10 cellular contexts compared by ENCODE assay signal in genomic region chr11:61075891-61076290, GRCh38. TPM values are rescaled to one million over a fixed set of nuclear protein-coding genes. Genes with fewer than 3 reads are reported as not detected.
A peak's percentile ranks its signal among the peaks of the same experiment; 100 is the strongest.
DNase-seq lines count a peak whose midpoint lies in the region; ATAC-seq, FAIRE-seq and TF ChIP-seq lines count a peak whose summit lies in the region.
"Had no signal": no experiment of that assay in that cellular context is flagged by ENCODE, and none has a peak within 500 bp of the region (broad histone marks: within the 10 kb centered on the region; RNA-seq: fewer than 3 reads in every experiment).

No MANE protein-coding gene starts in this region.

- no peak for TF ChIP-seq CTCF in pancreas (IDR thresholded peaks at IDR 0.05)

- H3K9me3 ChIP-seq in pancreas: peaks cover 0 to 4% (median 0%) of the 10 kb centered on the region in 4 donors

- H3K27ac ChIP-seq in pancreas: no peak overlapping the region

- H3K4me3 ChIP-seq in pancreas: no peak overlapping the region
- H3K4me3 ChIP-seq: GM12878 had no signal

- FAIRE-seq in GM12891 (lab: Jason Lieb, UNC) (peak; percentile 62), pancreas (lab: Jason Lieb, UNC) (no peak)
- FAIRE-seq: GM12878 had no signal

- no peak for TF ChIP-seq POLR2A in GM12891 (IDR thresholded peaks at IDR 0.05; ENCODE audit: low read depth, low read length)

- H3K27me3 ChIP-seq in pancreas: no peaks in the 10 kb centered on the region

- ATAC-seq in pancreas (peak; percentile 53 to 88 (median 74)), HG02571 (IDR thresholded peaks at IDR 0.05; ENCODE audit: unreplicated experiment) (no peak)
- ATAC-seq: GM12878 had no signal

- no peaks in the 10 kb centered on the region for H3K4me1 ChIP-seq in pancreas

- intact Hi-C loops in pancreas (cut with DNase I): no loop called here

- no peaks in the 10 kb centered on the region for H3K36me3 ChIP-seq in pancreas

- DNase-seq in GM12891 (ENCODE audit: insufficient read length, low spot score) (no peak), SW480 (ENCODE audit: low spot score) (peak; percentile 17), fibroblast of gingiva (ENCODE audit: low read depth) (peak; percentile 35), pancreas (no peak), NAMALWA (ENCODE audit: low spot score) (no peak), DMS 273 (lab: John Stamatoyannopoulos, UW; ENCODE audit: unreplicated experiment) (no peak), superior temporal gyrus (ENCODE audit: extremely low spot score) (no peak)
- DNase-seq: NCI-H510A treated with DMSO at 0.1 percent for 48 hours had no signal

- whole genome bisulfite sequencing in pancreas, 2 donors: 53 to 58% methylated on average over 5 of the region's 5 CpGs

TF ChIP-seq in GM12891, 5 proteins besides CTCF, POLR2A, EP300 and RAD21:
- TF ChIP-seq TAF1 (IDR thresholded peaks at IDR 0.05; ENCODE audit: low read depth, low read length) (no peak), POLR2AphosphoS5 (IDR thresholded peaks at IDR 0.05; ENCODE audit: low read depth, low read length) (no peak), PAX5 (IDR thresholded peaks at IDR 0.05; ENCODE audit: insufficient read depth, low read length, severe bottlenecking) (no peak), SPI1 (IDR thresholded peaks at IDR 0.05; ENCODE audit: low read depth, low read length) (no peak), POU2F2 (IDR thresholded peaks at IDR 0.05; ENCODE audit: low read depth, low read length) (no peak)

RNA-seq across cellular contexts. Expression of gene CD5, which starts 26.4 kb away (rescaled TPM):
- 0.21 TPM for polyA plus RNA-seq in GM12891 (2012; ENCODE audit: low read depth, missing spikeins)
- 1 to 10 TPM in 1 of 6 donors, under 1 TPM in 5; 0.08 to 1.1 (median 0.30) TPM for total RNA-seq in pancreas
- polyA plus RNA-seq in pancreas: under 1 TPM; 0.23 to 0.31 TPM

Comparison
In these comparisons a context has a peak if more than half of its experiments do, and no peak if none do; other contexts are left out.
1. DNase-seq: peak in SW480 (single experiment) and fibroblast of gingiva (single experiment); none in GM12891 (single experiment), pancreas (0 of 6), NAMALWA (single experiment), DMS 273 (single experiment) and superior temporal gyrus (single experiment).